Comparison of ENCODE assay signal across 16 cellular contexts in the genomic region with DNA sequence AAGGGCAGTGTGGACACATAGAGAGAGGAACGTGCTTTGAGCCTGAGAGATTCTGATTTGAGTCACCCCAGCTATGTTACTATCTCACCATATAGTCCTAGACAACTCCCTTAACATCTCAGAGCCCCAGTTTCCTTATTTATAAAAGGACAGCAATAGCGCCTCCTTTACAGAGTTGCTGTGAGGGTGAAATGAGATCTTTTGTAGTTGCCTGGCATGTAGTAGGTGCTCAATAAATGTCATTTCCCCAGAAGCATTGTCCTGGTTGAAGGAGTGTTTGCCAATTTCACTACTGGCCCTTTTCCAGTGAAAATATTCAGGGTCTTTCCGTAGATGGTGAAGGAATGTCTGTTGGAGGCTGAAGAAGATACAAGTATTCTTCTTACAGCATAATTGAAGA. TPM values are rescaled to one million over a fixed set of nuclear protein-coding genes. Genes with fewer than 3 reads are reported as not detected.
DNase-seq lines count a peak whose midpoint lies in the region; ATAC-seq and TF ChIP-seq lines count a peak whose summit lies in the region.
"Had no signal": no experiment of that assay in that cellular context is flagged by ENCODE, and none has a peak within 500 bp of the region (broad histone marks: within the 10 kb centered on the region; RNA-seq: fewer than 3 reads in every experiment).

No MANE protein-coding gene starts in this region.

- no peaks in the 10 kb centered on the region for H3K27me3 Mint-ChIP-seq in GM23338 (ENCODE audit: insufficient read depth, low read depth, poor library complexity)
- H3K27me3 Mint-ChIP-seq in endodermal cell (ENCODE audit: insufficient read depth), result peaks cover 8% of the 10 kb centered on the region

- H3K9ac ChIP-seq in OCI-LY1 (ENCODE audit: low read length) (no peak overlapping the region), endodermal cell (ENCODE audit: extremely low read depth, low read length, poor library complexity, severe bottlenecking) (no peak overlapping the region), Karpas-422 (ENCODE audit: low read length) (no peak overlapping the region)

- H3K4me1 Mint-ChIP-seq in GM23338 (peaks cover 7% of the 10 kb centered on the region; the same call in 2 of the 3 replicates), endodermal cell (peaks cover 16% of the 10 kb centered on the region)

- no peaks in the 10 kb centered on the region for H3K36me3 Mint-ChIP-seq in GM23338 (ENCODE audit: low read depth)
- H3K36me3 Mint-ChIP-seq in endodermal cell (ENCODE audit: low read depth), result no peaks in the 10 kb centered on the region
- H3K36me3 Mint-ChIP-seq: CD14-positive monocyte had no signal

- H3K4me1 ChIP-seq in GM23338 (ENCODE audit: insufficient read depth) (no peaks in the 10 kb centered on the region), OCI-LY1 (ENCODE audit: insufficient read depth, low read length, severe bottlenecking) (no peaks in the 10 kb centered on the region), endodermal cell (ENCODE audit: control insufficient read depth, insufficient read depth, low read length) (no peaks in the 10 kb centered on the region), Karpas-422 (ENCODE audit: low read length) (no peaks in the 10 kb centered on the region)
- H3K4me1 ChIP-seq: A549 had no signal

- H3K27me3 ChIP-seq in GM23338 (ENCODE audit: insufficient read depth) (no peaks in the 10 kb centered on the region), OCI-LY1 (ENCODE audit: insufficient read depth, low read length) (no peaks in the 10 kb centered on the region; the same call in 1 of the 2 replicates), endodermal cell (ENCODE audit: control insufficient read depth, insufficient read depth, low read length, poor library complexity, severe bottlenecking) (no peaks in the 10 kb centered on the region), Karpas-422 (ENCODE audit: low read length) (no peaks in the 10 kb centered on the region)

- H3K79me2 ChIP-seq in GM23338 (replicated peaks; ENCODE audit: insufficient read depth) (no peaks in the 10 kb centered on the region), OCI-LY1 (ENCODE audit: insufficient read depth, low read length) (no peaks in the 10 kb centered on the region), Karpas-422 (ENCODE audit: low read length) (no peaks in the 10 kb centered on the region)

- ATAC-seq in GM23338, result no peak
- no peak for ATAC-seq in GM18858 (IDR thresholded peaks at IDR 0.05; ENCODE audit: unreplicated experiment)
- ATAC-seq: A549, T-helper 17 cell had no signal

- H4K20me1 ChIP-seq in GM23338 (replicated peaks; ENCODE audit: insufficient read depth) (no peaks in the 10 kb centered on the region), OCI-LY1 (ENCODE audit: insufficient read depth, low read length) (no peaks in the 10 kb centered on the region), Karpas-422 (ENCODE audit: insufficient read depth, low read depth, low read length) (no peaks in the 10 kb centered on the region)

- peaks cover 3% of the 10 kb centered on the region; the same call in 1 of the 2 replicates for H3K9me2 ChIP-seq in GM23338 (ENCODE audit: insufficient read depth)
- no peaks in the 10 kb centered on the region for H3K9me2 ChIP-seq in OCI-LY1 (ENCODE audit: low read depth, low read length)
- no peaks in the 10 kb centered on the region for H3K9me2 ChIP-seq in Karpas-422 (replicated peaks; ENCODE audit: insufficient read depth, low read length)

- H2AFZ ChIP-seq in GM23338 (no peak overlapping the region), OCI-LY1 (ENCODE audit: low read length) (no peak overlapping the region), Karpas-422 (ENCODE audit: low read length) (no peak overlapping the region)

- H3K36me3 ChIP-seq in GM23338 (ENCODE audit: insufficient read depth) (no peaks in the 10 kb centered on the region), OCI-LY1 (ENCODE audit: insufficient read depth, low read length) (no peaks in the 10 kb centered on the region), endodermal cell (ENCODE audit: control insufficient read depth, insufficient read depth, low read length) (no peaks in the 10 kb centered on the region), Karpas-422 (ENCODE audit: insufficient read depth, low read length) (no peaks in the 10 kb centered on the region)

- H3K4me3 ChIP-seq in AG10803 (ENCODE audit: low read length), result no peak overlapping the region
- no peak overlapping the region for H3K4me3 ChIP-seq in GM23338
- H3K4me3 ChIP-seq in OCI-LY1 (ENCODE audit: low read depth, low read length, poor library complexity, severe bottlenecking), result no peak overlapping the region
- no peak overlapping the region for H3K4me3 ChIP-seq in endodermal cell (ENCODE audit: low read length)
- H3K4me3 ChIP-seq in Karpas-422 (ENCODE audit: low read length), result no peak overlapping the region
- H3K4me3 ChIP-seq: A549 had no signal

- H3K9me3 Mint-ChIP-seq in GM23338 (no peaks in the 10 kb centered on the region), endodermal cell (no peaks in the 10 kb centered on the region)
- H3K9me3 Mint-ChIP-seq: CD14-positive monocyte had no signal

- 86 to 94% methylated on average over 1 to 3 of the region's 3 CpGs for WGBS in endodermal cell (ENCODE audit: insufficient coverage in 1 of 2, insufficient read length in 1 of 2), 2 experiments

- no peak overlapping the region for H3K27ac Mint-ChIP-seq in GM23338
- H3K27ac Mint-ChIP-seq in endodermal cell, result no peak overlapping the region

- TF ChIP-seq CTCF in AG10803 (conservative IDR thresholded peaks at IDR 0.05; ENCODE audit: low read length), result 0 out of 2 replicates have a peak, but pooled peaks have one; percentile 6
- peak; percentile 45 to 54 for TF ChIP-seq CTCF in GM23338 (conservative IDR thresholded peaks at IDR 0.05; ENCODE audit: low read depth in 2 of 2)
- peak; percentile 24 for TF ChIP-seq CTCF in OCI-LY1 (IDR thresholded peaks at IDR 0.05; ENCODE audit: low read length)
- peak; percentile 12 for TF ChIP-seq CTCF in endodermal cell (conservative IDR thresholded peaks at IDR 0.05)

- no peaks in the 10 kb centered on the region for H3F3A ChIP-seq in GM23338 (replicated peaks; ENCODE audit: low read depth)
- no peaks in the 10 kb centered on the region for H3F3A ChIP-seq in OCI-LY1 (ENCODE audit: insufficient read depth, low read length)

- H3K27ac ChIP-seq in GM23338 (ENCODE audit: low read depth) (no peak overlapping the region), OCI-LY1 (ENCODE audit: low read depth, low read length, poor library complexity, severe bottlenecking) (no peak overlapping the region), endodermal cell (ENCODE audit: low read depth, low read length) (no peak overlapping the region), Karpas-422 (ENCODE audit: low read length) (no peak overlapping the region)
- H3K27ac ChIP-seq: A549 had no signal

- DNase-seq in AG10803 (ENCODE audit: low read depth), result no peak
- DNase-seq in GM23338 (ENCODE audit: low spot score), result peak; percentile 44
- peak; percentile 20 for DNase-seq in endodermal cell
- no peak for DNase-seq in Karpas-422
- no peak for DNase-seq in activated gamma-delta T cell treated with Interleukin-2 at 50 U/mL for 16 hours
- DNase-seq: NCI-H1105, NCI-H187, NCI-H526 treated with DMSO at 0.1 percent for 48 hours, OCI-M1, SHP77 treated with DMSO at 0.1 percent for 48 hours, T-helper 17 cell had no signal

- no peaks in the 10 kb centered on the region for H3K9me3 ChIP-seq in OCI-LY1 (ENCODE audit: low read length)
- no peaks in the 10 kb centered on the region for H3K9me3 ChIP-seq in endodermal cell (ENCODE audit: control insufficient read depth, low read length)
- no peaks in the 10 kb centered on the region for H3K9me3 ChIP-seq in Karpas-422 (ENCODE audit: low read length)
- H3K9me3 ChIP-seq: A549 had no signal

- H3K4me3 Mint-ChIP-seq in GM23338 (no peak overlapping the region), endodermal cell (no peak overlapping the region)
- H3K4me3 Mint-ChIP-seq: CD14-positive monocyte, T-helper 17 cell had no signal

- H3K4me2 ChIP-seq in GM23338, result no peak overlapping the region
- H3K4me2 ChIP-seq in OCI-LY1 (ENCODE audit: low read length), result no peak overlapping the region
- no peak overlapping the region for H3K4me2 ChIP-seq in Karpas-422 (ENCODE audit: low read depth, low read length, poor library complexity, severe bottlenecking)
- H3K4me2 ChIP-seq: A549 had no signal

TF ChIP-seq in GM23338, 12 proteins besides CTCF, POLR2A, EP300 and RAD21 (continues in another document):
- TF ChIP-seq ETS1 (IDR thresholded peaks at IDR 0.05) (no peak), STAT1 (IDR thresholded peaks at IDR 0.05; ENCODE audit: unreplicated experiment) (no peak)

RNA-seq across cellular contexts. Expression of gene FAM180A, which starts 51.3 kb away (rescaled TPM):
- not detected in 2 replicates for total RNA-seq in GM23338 (2014; rRNA removed; shearing (Covaris generic))
- polyA plus RNA-seq in GM23338 (2016; fragmentation: Nextera tagmentation; extraction: Ambion mirVana), result not detected in 2 replicates
- not detected for total RNA-seq in endodermal cell
- not detected for polyA plus RNA-seq in endodermal cell (2013, experiment 1 of 2)
- polyA plus RNA-seq in endodermal cell (2013, experiment 2 of 2), result not detected
- not detected in 2 replicates for total RNA-seq in Karpas-422 (2014; rRNA removed; shearing (Covaris generic); ENCODE audit: low replicate concordance)
- total RNA-seq: H7, T-helper 17 cell had no signal
- polyA plus RNA-seq: A549, CD14-positive monocyte had no signal

Comparison
In these comparisons a context has a peak if more than half of its experiments do, and no peak if none do; other contexts are left out.
1. DNase-seq: peak in GM23338 (single experiment) and endodermal cell (single experiment); none in AG10803 (single experiment), Karpas-422 (single experiment) and activated gamma-delta T cell treated with Interleukin-2 at 50 U/mL for 16 hours (single experiment).
2. Peak in every context shown above with its lines, with median percentiles within 50 percentile points of each other: CTCF ChIP-seq.